ENCODE assay signal across 8 cellular contexts in genomic region chr5:77645158-77645994, GRCh38. TPM values are rescaled to one million over a fixed set of nuclear protein-coding genes. Genes with fewer than 3 reads are reported as not detected.
A peak's percentile ranks its signal among the peaks of the same experiment; 100 is the strongest.
DNase-seq lines count a peak whose midpoint lies in the region; ATAC-seq lines count a peak whose summit lies in the region.

No MANE protein-coding gene starts in this region.

- no peak overlapping the region for H3K27ac ChIP-seq in iPS DF 6.9 (ENCODE audit: low read length)

- peaks cover 10% of the 10 kb centered on the region for H3K36me3 Mint-ChIP-seq in activated T-helper 17 cell treated with anti-CD3 and anti-CD28 coated beads, Interleukin-2, amount 50 U/mL, for 72 hours (ENCODE audit: low read depth)

- peaks cover 10% of the 10 kb centered on the region for H3K4me1 ChIP-seq in iPS DF 6.9 (ENCODE audit: control insufficient read depth, insufficient read depth, low read length)

- DNase-seq in Right ventricle myocardium inferior (ENCODE audit: missing footprints) = no peak
- DNase-seq in cardiac septum (ENCODE audit: low spot score) = no peak
- DNase-seq in MG63 = peak; percentile 46
- DNase-seq in iPS DF 6.9 (ENCODE audit: low read depth, low spot score) = no peak
- peak; percentile 27 for DNase-seq in stimulated activated CD4-positive, alpha-beta T cell treated with anti-CD3 and anti-CD28 coated beads, Interleukin-4, amount 100 ng/mL, for 24 hours
- DNase-seq in ureter (ENCODE audit: low spot score) = no peak
- no peak for DNase-seq in NCI-H2171 (lab: John Stamatoyannopoulos, UW)

- peak overlapping the region; percentile 66 for H3K4me3 Mint-ChIP-seq in activated T-helper 17 cell treated with anti-CD3 and anti-CD28 coated beads, Interleukin-2, amount 50 U/mL, for 72 hours

- peak; percentile 54 for ATAC-seq in Right ventricle myocardium inferior
- peak; percentile 77 for ATAC-seq in activated T-helper 17 cell treated with anti-CD3 and anti-CD28 coated beads, Interleukin-2, amount 50 U/mL, for 72 hours (replicated peaks)

- H3K36me3 ChIP-seq in MG63 (no peaks in the 10 kb centered on the region), iPS DF 6.9 (ENCODE audit: control insufficient read depth, insufficient read depth, low read length) (no peaks in the 10 kb centered on the region)

- intact Hi-C loops in Right ventricle myocardium inferior (cut with DNase I) (loop anchor here (5.0 to 10.0 kb wide), 4 partner anchors 129 to 517 kb away; partner anchors contain the start of gene TBCA), cardiac septum (cut with DNase I) (loop anchor here (10.0 kb wide), 2 partner anchors 329 to 359 kb away; no protein-coding TSS in a partner anchor)

- no CpG with 5 or more reads among the region's 80 CpGs for WGBS in iPS DF 6.9 (ENCODE audit: insufficient coverage, insufficient read length)

- peaks cover 81% of the 10 kb centered on the region for H3K27me3 Mint-ChIP-seq in activated T-helper 17 cell treated with anti-CD3 and anti-CD28 coated beads, Interleukin-2, amount 50 U/mL, for 72 hours

- H3K27me3 ChIP-seq in MG63 (peaks cover 16% of the 10 kb centered on the region), iPS DF 6.9 (ENCODE audit: control insufficient read depth, insufficient read depth, low read length) (peaks cover 79% of the 10 kb centered on the region)

- no peaks in the 10 kb centered on the region for H3K9me3 ChIP-seq in MG63
- no peaks in the 10 kb centered on the region for H3K9me3 ChIP-seq in iPS DF 6.9 (ENCODE audit: control insufficient read depth, insufficient read depth, low read length)

- H3K27ac Mint-ChIP-seq in activated T-helper 17 cell treated with anti-CD3 and anti-CD28 coated beads, Interleukin-2, amount 50 U/mL, for 72 hours = no peak overlapping the region

- H3K4me3 ChIP-seq in MG63 (peak overlapping the region; percentile 42), iPS DF 6.9 (ENCODE audit: low read length) (peak overlapping the region; percentile 26; the same call in 1 of the 2 replicates)

- H3K9me3 Mint-ChIP-seq in activated T-helper 17 cell treated with anti-CD3 and anti-CD28 coated beads, Interleukin-2, amount 50 U/mL, for 72 hours = no peaks in the 10 kb centered on the region

- peaks cover 6% of the 10 kb centered on the region for H3K4me1 Mint-ChIP-seq in activated T-helper 17 cell treated with anti-CD3 and anti-CD28 coated beads, Interleukin-2, amount 50 U/mL, for 72 hours

RNA-seq across cellular contexts. Expression of gene OTP, which starts 6.9 kb away (rescaled TPM):
- total RNA-seq in Right ventricle myocardium inferior = not detected
- not detected for total RNA-seq in cardiac septum
- not detected in 2 replicates for total RNA-seq in MG63 (2014; rRNA removed; shearing (Covaris generic); ENCODE audit: low replicate concordance)
- not detected for total RNA-seq in activated T-helper 17 cell treated with anti-CD3 and anti-CD28 coated beads, Interleukin-2, amount 50 U/mL, for 72 hours
- not detected for total RNA-seq in ureter

Comparison
In these comparisons a context has a peak if more than half of its experiments do, and no peak if none do; other contexts are left out.
1. DNase-seq: peak in MG63 (single experiment) and stimulated activated CD4-positive, alpha-beta T cell treated with anti-CD3 and anti-CD28 coated beads, Interleukin-4, amount 100 ng/mL, for 24 hours (single experiment); none in Right ventricle myocardium inferior (single experiment), cardiac septum (single experiment), iPS DF 6.9 (single experiment), ureter (single experiment) and NCI-H2171 (single experiment).